Comparison of ENCODE assay signal across 17 cellular contexts in genomic region chrX:37844622-37845021, GRCh38.
"Had no signal": no experiment of that assay in that cellular context is flagged by ENCODE, and none has a peak within 500 bp of the region (broad histone marks: within the 10 kb centered on the region; RNA-seq: fewer than 3 reads in every experiment).

No MANE protein-coding gene starts in this region.

- H3K27me3 Mint-ChIP-seq: activated B cell treated with CpG ODN at 0.5 μM for 24 hours; activated CD4-positive, alpha-beta T cell treated with anti-CD3 and anti-CD28 coated beads, Interleukin-2, amount 10 ng/mL, durations not matched to agents 24 days and 14 days; naive thymus-derived CD8-positive, alpha-beta T cell had no signal

- H3K4me1 ChIP-seq: left lung, pancreas, testis, upper lobe of left lung had no signal

- H3K27ac ChIP-seq: coronary artery, left lung, pancreas, testis, upper lobe of left lung had no signal

- H3K4me3 Mint-ChIP-seq: activated B cell treated with CpG ODN at 0.5 μM for 24 hours; activated CD4-positive, alpha-beta T cell treated with anti-CD3 and anti-CD28 coated beads, Interleukin-2, amount 10 ng/mL, durations not matched to agents 24 days and 14 days; stimulated activated naive B cell treated with anti-CD40 and anti-IgM and Interleukin-4, amounts not matched to agents 10 μg/mL and 1 μg/mL and 100 μg/mL, for 72 hours; T-helper 2 cell treated with Interferon-gamma antibody and Interleukin-4, amounts not matched to agents 5 μg/mL and 100 μg/mL, for 36 hours had no signal

- ATAC-seq: left lung; mucosa of descending colon; naive thymus-derived CD8-positive, alpha-beta T cell; pancreas; stimulated activated naive B cell treated with anti-CD40 and anti-IgM and Interleukin-4, amounts not matched to agents 10 μg/mL and 1 μg/mL and 100 μg/mL, for 72 hours had no signal

- H3K27ac Mint-ChIP-seq: activated B cell treated with CpG ODN at 0.5 μM for 24 hours; activated CD4-positive, alpha-beta T cell treated with anti-CD3 and anti-CD28 coated beads, Interleukin-2, amount 10 ng/mL, durations not matched to agents 24 days and 14 days; stimulated activated naive B cell treated with anti-CD40 and anti-IgM and Interleukin-4, amounts not matched to agents 10 μg/mL and 1 μg/mL and 100 μg/mL, for 72 hours; T-helper 2 cell treated with Interferon-gamma antibody and Interleukin-4, amounts not matched to agents 5 μg/mL and 100 μg/mL, for 36 hours had no signal

- H3K4me3 ChIP-seq: coronary artery, left lung, mucosa of descending colon, pancreas, testis, upper lobe of left lung had no signal

- H3K9me3 ChIP-seq: left lung, mucosa of descending colon, pancreas, testis, upper lobe of left lung had no signal

- H3K27me3 ChIP-seq: left lung, pancreas, testis had no signal

- DNase-seq: activated B cell treated with CpG ODN at 0.5 μM for 24 hours; activated CD4-positive, alpha-beta T cell treated with anti-CD3 and anti-CD28 coated beads, Interleukin-2, amount 10 ng/mL, durations not matched to agents 24 days and 14 days; foreskin fibroblast; glutamatergic neuron; hypothalamus; kidney; left lung; mucosa of descending colon; naive thymus-derived CD8-positive, alpha-beta T cell; pancreas; stimulated activated CD4-positive, alpha-beta T cell treated with anti-CD3 and anti-CD28 coated beads, Interleukin-12 subunit alpha, Interleukin-12 subunit beta, amount 100 ng/mL, for 4 hours; stimulated activated CD4-positive, alpha-beta T cell treated with anti-CD3 and anti-CD28 coated beads, Interleukin-2, amount 100 ng/mL, for 24 hours; stimulated activated naive B cell treated with anti-CD40 and anti-IgM and Interleukin-4, amounts not matched to agents 10 μg/mL and 1 μg/mL and 100 μg/mL, for 72 hours; testis; upper lobe of left lung had no signal

- H3K9me3 Mint-ChIP-seq: activated B cell treated with CpG ODN at 0.5 μM for 24 hours; activated CD4-positive, alpha-beta T cell treated with anti-CD3 and anti-CD28 coated beads, Interleukin-2, amount 10 ng/mL, durations not matched to agents 24 days and 14 days; stimulated activated naive B cell treated with anti-CD40 and anti-IgM and Interleukin-4, amounts not matched to agents 10 μg/mL and 1 μg/mL and 100 μg/mL, for 72 hours; T-helper 2 cell treated with Interferon-gamma antibody and Interleukin-4, amounts not matched to agents 5 μg/mL and 100 μg/mL, for 36 hours had no signal

- H3K4me1 Mint-ChIP-seq: stimulated activated naive B cell treated with anti-CD40 and anti-IgM and Interleukin-4, amounts not matched to agents 10 μg/mL and 1 μg/mL and 100 μg/mL, for 72 hours had no signal

- H3K36me3 ChIP-seq: left lung, pancreas, upper lobe of left lung had no signal
